14 cellular contexts compared by ENCODE assay signal in genomic region chr13:33206425-33206824, GRCh38.
DNase-seq lines count a peak whose midpoint lies in the region; ATAC-seq and TF ChIP-seq lines count a peak whose summit lies in the region.
"Had no signal": no experiment of that assay in that cellular context is flagged by ENCODE, and none has a peak within 500 bp of the region (broad histone marks: within the 10 kb centered on the region; RNA-seq: fewer than 3 reads in every experiment).

No MANE protein-coding gene starts in this region.

- H3K27ac ChIP-seq in SK-N-SH (ENCODE audit: low read depth in 2 of 2, low read length in 1 of 2) (peak overlapping the region; percentile 94 to 99), coronary artery (peak overlapping the region; percentile 76 to 88), mesenchymal stem cell (ENCODE audit: low read length, poor library complexity, severe bottlenecking) (no peak overlapping the region), upper lobe of right lung (peak overlapping the region; percentile 27)

- peaks cover 39% of the 10 kb centered on the region for H3K79me1 ChIP-seq in mesenchymal stem cell (replicated peaks; ENCODE audit: low read length, poor library complexity, severe bottlenecking)

- ATAC-seq in SK-N-SH treated with all-trans-retinoic acid at 6 μM for 48 hours, result no peak
- no peak for ATAC-seq in upper lobe of right lung
- ATAC-seq: natural killer cell treated with Interleukin-12 subunit alpha and Interleukin-12 subunit beta and Interleukin-15 and Interleukin-18, amount 100 ng/mL, for 72 hours had no signal

- H4K20me1 ChIP-seq in SK-N-SH (ENCODE audit: insufficient read depth), result no peaks in the 10 kb centered on the region

- H4K91ac ChIP-seq in mesenchymal stem cell (ENCODE audit: low read length), result no peak overlapping the region

- H3K14ac ChIP-seq in mesenchymal stem cell (ENCODE audit: low read length in 2 of 2), result no peak overlapping the region

- CTCF ChIA-PET in SK-N-SH (lab: Yijun Ruan, JAX), result interaction anchor here (0.7 kb wide), 1 partner anchor 22 kb away, joined by 3 read pairs; no protein-coding TSS in a partner anchor

- H2BK15ac ChIP-seq in mesenchymal stem cell (ENCODE audit: low read depth, poor library complexity, severe bottlenecking), result no peak overlapping the region

- H2AK5ac ChIP-seq in mesenchymal stem cell (ENCODE audit: low read length, severe bottlenecking), result peak overlapping the region; percentile 74

- no peak overlapping the region for H2BK120ac ChIP-seq in mesenchymal stem cell (ENCODE audit: low read depth, low read length)

- WGBS in SK-N-SH (ENCODE audit: low lambda C conversion rate), result 100% methylated on average over 3 of the region's 3 CpGs
- WGBS in mesenchymal stem cell, result 97% methylated on average over 3 of the region's 3 CpGs

- no peak overlapping the region for H3K18ac ChIP-seq in mesenchymal stem cell (ENCODE audit: low read depth in 1 of 2, low read length in 2 of 2)

- no peak for TF ChIP-seq RAD21 in SK-N-SH (IDR thresholded peaks at IDR 0.05; ENCODE audit: low read length)

- H3K9me2 ChIP-seq in SK-N-SH, result no peaks in the 10 kb centered on the region

- H3K9me3 ChIP-seq in SK-N-SH (no peaks in the 10 kb centered on the region), mesenchymal stem cell (ENCODE audit: control insufficient read depth, low read length) (no peaks in the 10 kb centered on the region), upper lobe of right lung (no peaks in the 10 kb centered on the region)
- H3K9me3 ChIP-seq: colonic mucosa had no signal

- TF ChIP-seq CTCF in SK-N-SH (IDR thresholded peaks at IDR 0.05) (no peak), coronary artery (IDR thresholded peaks at IDR 0.05) (no peak), upper lobe of right lung (IDR thresholded peaks at IDR 0.05) (no peak)

- H3K4me1 ChIP-seq in SK-N-SH (ENCODE audit: control insufficient read depth in 1 of 2, insufficient read depth in 2 of 2, low read depth in 1 of 2, low read length in 1 of 2) (peaks cover 31 to 39% of the 10 kb centered on the region in 2 experiments), mesenchymal stem cell (ENCODE audit: control insufficient read depth, insufficient read depth, low read depth, low read length) (peaks cover 3% of the 10 kb centered on the region), upper lobe of right lung (peaks cover 44% of the 10 kb centered on the region)

- TF ChIP-seq EP300 in SK-N-SH (IDR thresholded peaks at IDR 0.05; ENCODE audit: borderline replicate concordance in 1 of 2, low read depth in 1 of 2, low read length in 1 of 2), result no peak

- POLR2A ChIA-PET in SK-N-SH (lab: Yijun Ruan, JAX), result interaction anchor here (0.9 kb wide), 1 partner anchor 8 kb away, joined by 3 read pairs; no protein-coding TSS in a partner anchor

- no peaks in the 10 kb centered on the region for H3K36me3 ChIP-seq in SK-N-SH (replicated peaks in 1 of 2; ENCODE audit: control insufficient read depth in 1 of 2, insufficient read depth in 2 of 2, low read length in 1 of 2)
- peaks cover 0 to 2% of the 10 kb centered on the region in 2 experiments for H3K36me3 ChIP-seq in mesenchymal stem cell (ENCODE audit: control insufficient read depth in 1 of 2, insufficient read depth in 2 of 2, low read depth in 1 of 2, low read length in 2 of 2)
- H3K36me3 ChIP-seq in upper lobe of right lung, result no peaks in the 10 kb centered on the region
- H3K36me3 ChIP-seq: colonic mucosa had no signal

- H2BK5ac ChIP-seq in mesenchymal stem cell (ENCODE audit: low read depth, low read length, poor library complexity, severe bottlenecking), result no peak overlapping the region

- peak overlapping the region in 1 of 2 experiments; percentile 35 for H2BK12ac ChIP-seq in mesenchymal stem cell (ENCODE audit: low read length in 2 of 2)

- H3K9ac ChIP-seq in SK-N-SH, result no peak overlapping the region
- no peak overlapping the region for H3K9ac ChIP-seq in mesenchymal stem cell (ENCODE audit: low read length)

- no peak for DNase-seq in SK-N-SH
- no peak for DNase-seq in coronary artery (ENCODE audit: low spot score)
- DNase-seq in mesenchymal stem cell, result peak; percentile 18
- DNase-seq in upper lobe of right lung, result no peak
- no peak for DNase-seq in SKM-1 treated with dmso at 0.1 percent for 144 hours (lab: John Stamatoyannopoulos, UW; ENCODE audit: unreplicated experiment)
- no peak for DNase-seq in inferior parietal cortex (ENCODE audit: extremely low spot score)
- DNase-seq in NCI-H1436 (lab: John Stamatoyannopoulos, UW), result no peak
- DNase-seq: activated CD4-positive, alpha-beta T cell treated with anti-CD3 and anti-CD28 coated beads for 4 hours; colonic mucosa; DMS153; NCI-H345; SIG-M5 had no signal

- intact Hi-C loops in upper lobe of right lung (cut with DNase I), result no loop called here

- H3K27me3 ChIP-seq in SK-N-SH (ENCODE audit: insufficient read depth) (no peaks in the 10 kb centered on the region), mesenchymal stem cell (ENCODE audit: control insufficient read depth in 1 of 2, insufficient read depth in 1 of 2, low read length in 2 of 2) (no peaks in the 10 kb centered on the region), upper lobe of right lung (no peaks in the 10 kb centered on the region)
- H3K27me3 ChIP-seq: colonic mucosa had no signal

- H3K4me3 ChIP-seq in SK-N-SH (ENCODE audit: low read depth in 2 of 2, low read length in 1 of 2) (no peak overlapping the region), coronary artery (no peak overlapping the region), mesenchymal stem cell (ENCODE audit: insufficient read depth in 1 of 2, low read depth in 1 of 2, low read length in 2 of 2) (no peak overlapping the region), upper lobe of right lung (no peak overlapping the region)
- H3K4me3 ChIP-seq: colonic mucosa had no signal

- peaks cover 13% of the 10 kb centered on the region for H3F3A ChIP-seq in SK-N-SH (replicated peaks; ENCODE audit: insufficient read depth)

- H3K79me2 ChIP-seq in SK-N-SH (ENCODE audit: insufficient read depth), result peaks cover 93% of the 10 kb centered on the region

- H3K4ac ChIP-seq in mesenchymal stem cell (ENCODE audit: low read depth in 1 of 2, low read length in 2 of 2), result no peak overlapping the region

- H4K8ac ChIP-seq in mesenchymal stem cell (ENCODE audit: low read length), result no peak overlapping the region

- no peak overlapping the region for H3K23ac ChIP-seq in mesenchymal stem cell (ENCODE audit: low read length in 2 of 2)

- H3K4me2 ChIP-seq in SK-N-SH, result peak overlapping the region; percentile 81
- H3K4me2 ChIP-seq in mesenchymal stem cell (ENCODE audit: low read length, poor library complexity, severe bottlenecking), result no peak overlapping the region

- no peak overlapping the region for H2AFZ ChIP-seq in SK-N-SH (ENCODE audit: low read depth)
- no peak overlapping the region for H2AFZ ChIP-seq in mesenchymal stem cell (ENCODE audit: low read depth, low read length)

TF ChIP-seq in SK-N-SH, 30 proteins besides CTCF, POLR2A, EP300 and RAD21 (continues in another document):
- TF ChIP-seq JUND (IDR thresholded peaks at IDR 0.05) (no peak), PBX3 (IDR thresholded peaks at IDR 0.05) (no peak), FOXJ3 (CRISPR knock-in tag; IDR thresholded peaks at IDR 0.05) (no peak), USF1 (IDR thresholded peaks at IDR 0.05; ENCODE audit: borderline replicate concordance, low read depth) (no peak), TCF12 (IDR thresholded peaks at IDR 0.05) (no peak), SIN3A (IDR thresholded peaks at IDR 0.05; ENCODE audit: borderline replicate concordance, low read depth, low read length) (no peak), MEF2A (IDR thresholded peaks at IDR 0.05; ENCODE audit: borderline replicate concordance, low read depth) (no peak), YY1 (IDR thresholded peaks at IDR 0.05; ENCODE audit: low read depth) (no peak)

TF ChIP-seq in SK-N-SH treated with all-trans-retinoic acid at 6 μM for 48 hours, 23 proteins besides CTCF, POLR2A, EP300 and RAD21 (continues in another document):
- TF ChIP-seq ARNTL (CRISPR knock-in tag; IDR thresholded peaks at IDR 0.05; ENCODE audit: borderline replicate concordance, low read depth) (no peak), CREB5 (CRISPR knock-in tag; IDR thresholded peaks at IDR 0.05; ENCODE audit: low read depth) (no peak), ZNF565 (CRISPR knock-in tag; conservative IDR thresholded peaks at IDR 0.05; ENCODE audit: low read depth) (no peak), TSHZ2 (CRISPR knock-in tag; IDR thresholded peaks at IDR 0.05) (no peak), ZNF70 (CRISPR knock-in tag; IDR thresholded peaks at IDR 0.05) (no peak), ZFP30 (CRISPR knock-in tag; IDR thresholded peaks at IDR 0.05) (no peak)
